16 cellular contexts compared by ENCODE assay signal in genomic region chr2:189268763-189269162, GRCh38.
"Had no signal": no experiment of that assay in that cellular context is flagged by ENCODE, and none has a peak within 500 bp of the region (broad histone marks: within the 10 kb centered on the region; RNA-seq: fewer than 3 reads in every experiment).

No MANE protein-coding gene starts in this region.

- FAIRE-seq: islet of Langerhans, urothelium cell line had no signal

- H3K27ac ChIP-seq: cardiac muscle cell, WERI-Rb-1 had no signal

- H3K4me3 ChIP-seq: cardiac muscle cell, lung, tibial nerve had no signal

- ATAC-seq: activated naive CD8-positive, alpha-beta T cell treated with anti-CD3 and anti-CD28 coated beads, Interleukin-2, amount 50 U/mL, for 24 hours had no signal

- H3K36me3 ChIP-seq: cardiac muscle cell, tibial nerve, WERI-Rb-1 had no signal

- DNase-seq: activated CD4-positive, alpha-beta T cell treated with anti-CD3 and anti-CD28 coated beads for 1 hour; activated CD8-positive, alpha-beta memory T cell treated with anti-CD3 and anti-CD28 coated beads for 24 hours; activated CD8-positive, alpha-beta memory T cell treated with anti-CD3 and anti-CD28 coated beads, Interleukin-2, amount 50 U/mL, for 48 hours; activated effector memory CD4-positive, alpha-beta T cell treated with Interleukin-2 at 50 U/mL for 16 hours; activated naive CD4-positive, alpha-beta T cell treated with anti-CD3 and anti-CD28 coated beads, Interleukin-2, amount 10 ng/mL, durations not matched to agents 7 days and 5 days; activated naive CD8-positive, alpha-beta T cell treated with anti-CD3 and anti-CD28 coated beads, Interleukin-2, amount 50 U/mL, for 24 hours; activated T-cell treated with anti-CD3 and anti-CD28 coated beads, Interleukin-2, amount 50 U/mL, for 48 hours; retina; SW 1271; T-helper 2 cell; WERI-Rb-1 had no signal

- H3K27me3 ChIP-seq: cardiac muscle cell, tibial nerve had no signal
